ENCODE assay signal across 23 cellular contexts in genomic region chr10:74333174-74333573, GRCh38.
A peak's percentile ranks its signal among the peaks of the same experiment; 100 is the strongest.
DNase-seq lines count a peak whose midpoint lies in the region; ATAC-seq and TF ChIP-seq lines count a peak whose summit lies in the region.
"Had no signal": no experiment of that assay in that cellular context is flagged by ENCODE, and none has a peak within 500 bp of the region (broad histone marks: within the 10 kb centered on the region; RNA-seq: fewer than 3 reads in every experiment).

No MANE protein-coding gene starts in this region.

- H3K4me3 ChIP-seq in fibroblast of pulmonary artery (replicated peaks; ENCODE audit: low read depth, low read length) (no peak overlapping the region), suprapubic skin (no peak overlapping the region)
- H3K4me3 ChIP-seq in CD8-positive, alpha-beta T cell (ENCODE audit: low read depth, low read length) = no peak overlapping the region
- H3K4me3 ChIP-seq: colonic mucosa, upper lobe of right lung had no signal

- no peak for ATAC-seq in CD8-positive, alpha-beta T cell
- ATAC-seq: upper lobe of right lung, WTC11 had no signal

- H3K4me1 Mint-ChIP-seq in CD8-positive, alpha-beta T cell (ENCODE audit: low read depth) = peaks cover 4% of the 10 kb centered on the region
- H3K4me1 Mint-ChIP-seq: endodermal cell, WTC11 had no signal

- peak overlapping the region; percentile 46 for H3K27ac ChIP-seq in suprapubic skin
- H3K27ac ChIP-seq in CD8-positive, alpha-beta T cell (ENCODE audit: low read depth, low read length) = no peak overlapping the region
- H3K27ac ChIP-seq: C4-2B, colonic mucosa, upper lobe of right lung had no signal

- no peaks in the 10 kb centered on the region for H3K27me3 Mint-ChIP-seq in CD8-positive, alpha-beta T cell (ENCODE audit: low read depth)

- TF ChIP-seq POLR2A in suprapubic skin (IDR thresholded peaks at IDR 0.05) = no peak

- intact Hi-C loops in CD8-positive, alpha-beta T cell (cut with DNase I, micrococcal nuclease) = no loop called here

- H3K36me3 ChIP-seq in suprapubic skin = peaks cover 4% of the 10 kb centered on the region
- no peaks in the 10 kb centered on the region for H3K36me3 ChIP-seq in CD8-positive, alpha-beta T cell (ENCODE audit: insufficient read depth, low read length)
- H3K36me3 ChIP-seq: colonic mucosa, upper lobe of right lung had no signal

- no peak overlapping the region for H3K27ac Mint-ChIP-seq in CD8-positive, alpha-beta T cell
- H3K27ac Mint-ChIP-seq: endodermal cell, WTC11 had no signal

- POLR2A ChIA-PET in CD8-positive, alpha-beta T cell (lab: Charles Lee) = no interaction called here

- no peaks in the 10 kb centered on the region for H3K9me3 Mint-ChIP-seq in CD8-positive, alpha-beta T cell

- CTCF ChIA-PET in CD8-positive, alpha-beta T cell (lab: Charles Lee) = interaction anchor here (0.6 to 1.0 kb wide), 2 partner anchors 29 to 451 kb away, joined by 3 read pairs; no protein-coding TSS in a partner anchor

- 67% methylated on average over 2 of the region's 2 CpGs for WGBS in suprapubic skin

- DNase-seq in GM03348 (ENCODE audit: low spot score) (peak; percentile 69), amniotic epithelial cell (ENCODE audit: low read depth) (peak; percentile 19), fibroblast of pulmonary artery (ENCODE audit: low read depth) (peak; percentile 17), suprapubic skin (ENCODE audit: low spot score in 2 of 2) (no peak), SK-N-DZ (ENCODE audit: low spot score) (no peak), NCI-H446 (lab: John Stamatoyannopoulos, UW) (no peak)
- DNase-seq in CD8-positive, alpha-beta T cell = no peak
- DNase-seq: activated CD4-positive, alpha-beta T cell treated with anti-CD3 and anti-CD28 coated beads, Interleukin-2, amount 50 U/mL, for 4 hours; activated naive CD4-positive, alpha-beta T cell; aorta; colonic mucosa; DMS 273 treated with DMSO at 0.1 percent for 48 hours; endodermal cell; GF-D8; KG1; kidney glomerular epithelial cell; mammary epithelial cell; NCI-H187 treated with DMSO at 0.1 percent for 48 hours; NCI-H226; NK-92 treated with Interleukin-12 subunit alpha and Interleukin-12 subunit beta, amount 100 ng/mL, for 24 hours; upper lobe of right lung had no signal

- H3K4me1 ChIP-seq in suprapubic skin = no peaks in the 10 kb centered on the region
- no peaks in the 10 kb centered on the region for H3K4me1 ChIP-seq in CD8-positive, alpha-beta T cell (ENCODE audit: insufficient read depth, low read length)
- H3K4me1 ChIP-seq: colonic mucosa, upper lobe of right lung had no signal

- H3K27me3 ChIP-seq in suprapubic skin = no peaks in the 10 kb centered on the region
- H3K27me3 ChIP-seq in CD8-positive, alpha-beta T cell (ENCODE audit: insufficient read depth, low read length) = no peaks in the 10 kb centered on the region
- H3K27me3 ChIP-seq: colonic mucosa, upper lobe of right lung had no signal

- TF ChIP-seq EP300 in suprapubic skin (IDR thresholded peaks at IDR 0.05) = no peak

- H3K9me3 ChIP-seq in suprapubic skin = no peaks in the 10 kb centered on the region
- H3K9me3 ChIP-seq in CD8-positive, alpha-beta T cell (ENCODE audit: low read length) = no peaks in the 10 kb centered on the region
- H3K9me3 ChIP-seq: colonic mucosa, upper lobe of right lung had no signal

- H3K36me3 Mint-ChIP-seq in CD8-positive, alpha-beta T cell = peaks cover 31% of the 10 kb centered on the region

- TF ChIP-seq CTCF in fibroblast of pulmonary artery (IDR thresholded peaks at IDR 0.05; ENCODE audit: low read length, missing control alignments) = no peak
- no peak for TF ChIP-seq CTCF in suprapubic skin (IDR thresholded peaks at IDR 0.05)
- no peak for TF ChIP-seq CTCF in CD8-positive, alpha-beta T cell (IDR thresholded peaks at IDR 0.05)

- no peak overlapping the region for H3K4me3 Mint-ChIP-seq in CD8-positive, alpha-beta T cell
- H3K4me3 Mint-ChIP-seq: endodermal cell, WTC11 had no signal

Comparison
In these comparisons a context has a peak if more than half of its experiments do, and no peak if none do; other contexts are left out.
1. DNase-seq: peak in GM03348 (single experiment), amniotic epithelial cell (single experiment) and fibroblast of pulmonary artery (single experiment); none in suprapubic skin (0 of 2), CD8-positive, alpha-beta T cell (0 of 7), SK-N-DZ (single experiment) and NCI-H446 (0 of 2).